34 cellular contexts compared by ENCODE assay signal in the genomic region with DNA sequence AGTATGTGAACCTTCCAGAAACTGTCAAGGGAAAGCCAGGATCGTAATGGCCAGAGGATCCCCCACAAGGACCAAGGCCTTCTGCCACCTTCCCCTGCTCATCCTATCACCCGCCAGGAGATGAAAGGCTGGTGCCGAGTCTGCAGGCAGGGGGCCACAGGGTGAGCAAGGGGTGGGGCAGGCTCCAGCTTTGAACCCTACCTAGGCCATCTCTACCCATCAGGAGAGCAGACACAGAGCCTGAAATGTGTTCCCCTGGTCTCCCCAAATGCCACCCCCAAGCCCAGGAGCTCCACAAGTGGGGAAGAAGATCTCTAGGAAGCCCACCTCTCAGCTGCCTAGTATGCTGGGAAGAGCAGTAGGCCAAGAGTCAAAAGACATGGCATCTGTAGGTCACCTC.
DNase-seq lines count a peak whose midpoint lies in the region; ATAC-seq, FAIRE-seq and TF ChIP-seq lines count a peak whose summit lies in the region.
"Had no signal": no experiment of that assay in that cellular context is flagged by ENCODE, and none has a peak within 500 bp of the region (broad histone marks: within the 10 kb centered on the region; RNA-seq: fewer than 3 reads in every experiment).

No MANE protein-coding gene starts in this region.

- H3K4me1 ChIP-seq in H1 (replicated peaks in 1 of 4; ENCODE audit: control insufficient read depth in 3 of 4, insufficient read depth in 4 of 4, low read length in 3 of 4): peaks cover 0 to 3% (median 0%) of the 10 kb centered on the region in 4 experiments; a peak in 1 of 7 replicates
- no peaks in the 10 kb centered on the region for H3K4me1 ChIP-seq in kidney (ENCODE audit: control insufficient read depth in 1 of 2, insufficient read depth in 1 of 2, low read depth in 1 of 2, low read length in 2 of 2)
- H3K4me1 ChIP-seq in GM23248 (ENCODE audit: insufficient read depth): no peaks in the 10 kb centered on the region
- H3K4me1 ChIP-seq: A549; BE2C; BLaER1; BLaER1 treated with 17β-estradiol and CSF1 and Interleukin-3, amounts not matched to agents 10 nM and 100 nM; Caco-2 had no signal

- no peak overlapping the region for H3K14ac ChIP-seq in H1 (ENCODE audit: insufficient read length)

- no peak for TF ChIP-seq EP300 in H1 (IDR thresholded peaks at IDR 0.05; ENCODE audit: borderline replicate concordance in 1 of 2, low read depth in 2 of 2, low read length in 2 of 2)

- no peaks in the 10 kb centered on the region for H3K9me2 ChIP-seq in GM23248 (ENCODE audit: insufficient read depth)

- no peak overlapping the region for H2BK120ac ChIP-seq in H1 (replicated peaks; ENCODE audit: low read depth, low read length)

- H3K9me3 Mint-ChIP-seq in CD14-positive monocyte: peaks cover 0 to 4% (median 0%) of the 10 kb centered on the region in 7 donors
- no peaks in the 10 kb centered on the region for H3K9me3 Mint-ChIP-seq in activated CD4-positive, alpha-beta T cell treated with anti-CD3 and anti-CD28 coated beads for 36 hours (ENCODE audit: low read depth)
- H3K9me3 Mint-ChIP-seq: CD4-positive, alpha-beta memory T cell; CD4-positive, alpha-beta T cell; CD8-positive, alpha-beta T cell had no signal

- 0 out of 2 replicates have a peak overlapping the region, but pooled peaks have one; percentile 40 for H2BK15ac ChIP-seq in H1 (ENCODE audit: low read length)

- 80% methylated on average over 3 of the region's 3 CpGs; no CpG with 5 or more reads in 1 of the 2 experiments for WGBS in H1 (ENCODE audit: extremely low coverage in 1 of 2, insufficient coverage in 1 of 2, insufficient read length in 1 of 2, insufficient replicate concordance in 2 of 2, low coverage in 1 of 2, low lambda C conversion rate in 2 of 2, missing lambda C conversion rate in 1 of 2), 2 experiments
- WGBS in GM23248 (ENCODE audit: low coverage in 1 of 2, low lambda C conversion rate in 2 of 2, missing lambda C conversion rate in 2 of 2), 2 experiments: 9 to 20% methylated on average over 3 of the region's 3 CpGs

- H2AK5ac ChIP-seq in H1 (ENCODE audit: low read depth, low read length): no peak overlapping the region

- DNase-seq in H1 (ENCODE audit: low read depth in 1 of 2, low spot score in 2 of 2) (no peak), kidney (peak; percentile 48), mesenteric fat pad (ENCODE audit: low spot score) (peak; percentile 60), CD14-positive monocyte (ENCODE audit: low spot score) (no peak), GM23248 (no peak)
- DNase-seq in activated CD4-positive, alpha-beta T cell treated with anti-CD3 and anti-CD28 coated beads for 36 hours: no peak
- DNase-seq: 8988T; ACHN; AML-193; BE2C; C1 segment of cervical spinal cord; Caco-2; Calu3; CD4-positive, alpha-beta memory T cell; CD4-positive, alpha-beta T cell; CD4-positive, CD25-positive, alpha-beta regulatory T cell; CD8-positive, alpha-beta memory T cell; CD8-positive, alpha-beta T cell; COR-L47; DMS 273 treated with DMSO at 0.1 percent for 48 hours; DMS153; DMS53; DMS79; DMS79 treated with DMSO at 0.1 percent for 48 hours; DND-41; EL had no signal

- POLR2A ChIA-PET in H1 (lab: Charles Lee; ENCODE audit: partially characterized antibody): interaction anchor here (0.7 to 1.4 kb wide), 3 partner anchors 8 to 19 kb away, joined by 3 read pairs; no protein-coding TSS in a partner anchor
- POLR2A ChIA-PET in activated CD4-positive, alpha-beta T cell treated with anti-CD3 and anti-CD28 coated beads for 36 hours (lab: Charles Lee): interaction anchor here (0.6 kb wide), 1 partner anchor 25 kb away, joined by 4 read pairs; no protein-coding TSS in a partner anchor

- H4K8ac ChIP-seq in H1 (ENCODE audit: extremely low read depth, insufficient read depth, low read length): no peak overlapping the region

- no peak overlapping the region for H3K4me2 ChIP-seq in H1 (ENCODE audit: insufficient read depth in 1 of 2, low read depth in 2 of 2, low read length in 2 of 2)
- H3K4me2 ChIP-seq in GM23248 (ENCODE audit: unreplicated experiment): no peak overlapping the region
- H3K4me2 ChIP-seq: A549; BLaER1; BLaER1 treated with 17β-estradiol and CSF1 and Interleukin-3, amounts not matched to agents 10 nM and 100 nM had no signal

- H3K9me3 ChIP-seq in H1 (ENCODE audit: insufficient read depth in 2 of 2, low read depth in 1 of 2, low read length in 1 of 2): peaks cover 0 to 3% of the 10 kb centered on the region in 2 experiments; a peak in 1 of 4 replicates
- H3K9me3 ChIP-seq in kidney (ENCODE audit: control insufficient read depth in 1 of 2, low read length in 2 of 2): no peaks in the 10 kb centered on the region
- H3K9me3 ChIP-seq in GM23248 (ENCODE audit: low read depth): no peaks in the 10 kb centered on the region
- H3K9me3 ChIP-seq: A549, BE2C, BLaER1, Caco-2 had no signal

- no peak for ATAC-seq in activated CD4-positive, alpha-beta T cell treated with anti-CD3 and anti-CD28 coated beads for 36 hours
- ATAC-seq: A549; CD8-positive, alpha-beta T cell had no signal

- no peaks in the 10 kb centered on the region for H3K23me2 ChIP-seq in H1 (ENCODE audit: low read depth, low read length)

- H3K4me3 ChIP-seq in H1 (ENCODE audit: extremely low read depth in 1 of 4, insufficient read depth in 2 of 4, low read depth in 3 of 4, low read length in 4 of 4) (no peak overlapping the region), kidney (ENCODE audit: low read length in 2 of 2) (no peak overlapping the region), GM23248 (no peak overlapping the region)
- H3K4me3 ChIP-seq: A549; BLaER1; BLaER1 treated with 17β-estradiol and CSF1 and Interleukin-3, amounts not matched to agents 10 nM and 100 nM had no signal

- H3K36me3 ChIP-seq in H1 (ENCODE audit: control insufficient read depth in 2 of 4, insufficient read depth in 4 of 4, low read length in 3 of 4): no peaks in the 10 kb centered on the region
- H3K36me3 ChIP-seq in kidney (ENCODE audit: control insufficient read depth in 1 of 2, insufficient read depth in 2 of 2, low read length in 2 of 2): no peaks in the 10 kb centered on the region
- no peaks in the 10 kb centered on the region for H3K36me3 ChIP-seq in GM23248 (ENCODE audit: low read depth)
- H3K36me3 ChIP-seq: BE2C; BLaER1; BLaER1 treated with 17β-estradiol and CSF1 and Interleukin-3, amounts not matched to agents 10 nM and 100 nM had no signal

- no peak overlapping the region for H2BK12ac ChIP-seq in H1 (ENCODE audit: low read depth, low read length)

- peaks cover 3 to 9% (median 4%) of the 10 kb centered on the region in 3 donors for H3K27me3 Mint-ChIP-seq in CD14-positive monocyte (ENCODE audit: low read depth in 3 of 3)
- peaks cover 10% of the 10 kb centered on the region for H3K27me3 Mint-ChIP-seq in activated CD4-positive, alpha-beta T cell treated with anti-CD3 and anti-CD28 coated beads for 36 hours

- H3K27ac Mint-ChIP-seq in CD14-positive monocyte: no peak overlapping the region
- H3K27ac Mint-ChIP-seq in activated CD4-positive, alpha-beta T cell treated with anti-CD3 and anti-CD28 coated beads for 36 hours: no peak overlapping the region
- H3K27ac Mint-ChIP-seq: B cell; CD4-positive, alpha-beta memory T cell; CD4-positive, alpha-beta T cell; CD4-positive, CD25-positive, alpha-beta regulatory T cell; CD8-positive, alpha-beta T cell had no signal

- H3K27ac ChIP-seq in H1 (ENCODE audit: low read depth, low read length): no peak overlapping the region
- H3K27ac ChIP-seq in kidney (ENCODE audit: low read depth in 2 of 2, low read length in 2 of 2): no peak overlapping the region
- H3K27ac ChIP-seq in GM23248: no peak overlapping the region
- H3K27ac ChIP-seq: 22Rv1; A549; BLaER1; BLaER1 treated with 17β-estradiol and CSF1 and Interleukin-3, amounts not matched to agents 10 nM and 100 nM; C4-2B had no signal

- FAIRE-seq in H1 (lab: Jason Lieb, UNC) (no peak), kidney (lab: Jason Lieb, UNC) (no peak)
- FAIRE-seq: A204.1, D721Med had no signal

- no peak overlapping the region for H4K91ac ChIP-seq in H1 (replicated peaks; ENCODE audit: insufficient read length, low read length)

- no peak overlapping the region for H2BK20ac ChIP-seq in H1 (ENCODE audit: low read length)

- intact Hi-C loops in kidney (cut with DNase I) (no loop called here), CD14-positive monocyte (cut with micrococcal nuclease) (no loop called here)
- intact Hi-C loops in activated CD4-positive, alpha-beta T cell treated with anti-CD3 and anti-CD28 coated beads for 36 hours (cut with DNase I, micrococcal nuclease): no loop called here

- H2AFZ ChIP-seq in H1 (ENCODE audit: low read length) (no peak overlapping the region), GM23248 (no peak overlapping the region)

- peaks cover 0 to 1% of the 10 kb centered on the region in 2 experiments for H4K20me1 ChIP-seq in H1 (replicated peaks in 1 of 2; ENCODE audit: control insufficient read depth in 1 of 2, insufficient read depth in 2 of 2, low read length in 2 of 2)
- H4K20me1 ChIP-seq in GM23248 (ENCODE audit: insufficient read depth): no peaks in the 10 kb centered on the region
- H4K20me1 ChIP-seq: BLaER1; BLaER1 treated with 17β-estradiol and CSF1 and Interleukin-3, amounts not matched to agents 10 nM and 100 nM had no signal

- in situ Hi-C loops in GM23248 (cut with MboI): no loop called here

- H3K79me1 ChIP-seq in H1 (ENCODE audit: low read depth, low read length): no peaks in the 10 kb centered on the region

- H3K9ac ChIP-seq in H1 (replicated peaks in 1 of 4; ENCODE audit: extremely low read depth in 1 of 4, low read depth in 3 of 4, low read length in 3 of 4) (no peak overlapping the region), kidney (ENCODE audit: low read length in 2 of 2) (no peak overlapping the region), GM23248 (no peak overlapping the region)
- H3K9ac ChIP-seq: BLaER1; BLaER1 treated with 17β-estradiol and CSF1 and Interleukin-3, amounts not matched to agents 10 nM and 100 nM had no signal

- no peak for TF ChIP-seq POLR2A in H1 (IDR thresholded peaks at IDR 0.05; ENCODE audit: control extremely low read depth in 1 of 2, low read depth in 2 of 2, low read length in 2 of 2)

- no peak overlapping the region for H4K5ac ChIP-seq in H1 (ENCODE audit: insufficient read length, low read depth, low read length)

- no peaks in the 10 kb centered on the region for H3F3A ChIP-seq in GM23248 (ENCODE audit: insufficient read depth)

- H3K4me3 Mint-ChIP-seq in CD14-positive monocyte: no peak overlapping the region
- no peak overlapping the region for H3K4me3 Mint-ChIP-seq in activated CD4-positive, alpha-beta T cell treated with anti-CD3 and anti-CD28 coated beads for 36 hours
- H3K4me3 Mint-ChIP-seq: B cell; CD4-positive, alpha-beta memory T cell; CD4-positive, alpha-beta T cell; CD4-positive, CD25-positive, alpha-beta regulatory T cell; CD8-positive, alpha-beta memory T cell; CD8-positive, alpha-beta T cell had no signal

- CTCF ChIA-PET in H1 (lab: Charles Lee; ENCODE audit: partially characterized antibody): interaction anchor here (0.6 kb wide), 2 partner anchors 35 to 59 kb away, joined by 3 to 4 read pairs; no protein-coding TSS in a partner anchor
- CTCF ChIA-PET in activated CD4-positive, alpha-beta T cell treated with anti-CD3 and anti-CD28 coated beads for 36 hours (lab: Charles Lee): interaction anchor here (1.0 kb wide), 1 partner anchor 10 kb away, joined by 3 read pairs; no protein-coding TSS in a partner anchor

- no peaks in the 10 kb centered on the region for H3K27me3 ChIP-seq in H1 (replicated peaks in 1 of 4; ENCODE audit: control insufficient read depth in 3 of 4, extremely low read depth in 1 of 4, insufficient read depth in 3 of 4, low read length in 3 of 4)
- no peaks in the 10 kb centered on the region for H3K27me3 ChIP-seq in GM23248 (replicated peaks; ENCODE audit: insufficient read depth)
- H3K27me3 ChIP-seq: BE2C; BLaER1; BLaER1 treated with 17β-estradiol and CSF1 and Interleukin-3, amounts not matched to agents 10 nM and 100 nM had no signal

- H3K4me1 Mint-ChIP-seq in CD14-positive monocyte: no peaks in the 10 kb centered on the region
- no peaks in the 10 kb centered on the region for H3K4me1 Mint-ChIP-seq in activated CD4-positive, alpha-beta T cell treated with anti-CD3 and anti-CD28 coated beads for 36 hours
- H3K4me1 Mint-ChIP-seq: B cell; CD4-positive, alpha-beta memory T cell; CD4-positive, CD25-positive, alpha-beta regulatory T cell; CD8-positive, alpha-beta memory T cell had no signal

- H3K23ac ChIP-seq in H1 (ENCODE audit: insufficient read length): no peak overlapping the region

- no peak overlapping the region for H3K56ac ChIP-seq in H1 (replicated peaks; ENCODE audit: insufficient read length, low read depth, low read length)

- TF ChIP-seq RAD21 in H1 (IDR thresholded peaks at IDR 0.05 in 1 of 2, conservative IDR thresholded peaks at IDR 0.05 in 1 of 2; ENCODE audit: low read depth in 2 of 2, low read length in 2 of 2): no peak

- H3K79me2 ChIP-seq in H1 (ENCODE audit: control insufficient read depth in 1 of 2, insufficient read depth in 2 of 2, low read length in 2 of 2) (no peaks in the 10 kb centered on the region), GM23248 (ENCODE audit: insufficient read depth) (no peaks in the 10 kb centered on the region)

- TF ChIP-seq CTCF in H1 (IDR thresholded peaks at IDR 0.05; ENCODE audit: control extremely low read depth in 1 of 3, insufficient read depth in 1 of 3, low read depth in 1 of 3, low read length in 3 of 3) (no peak), kidney (IDR thresholded peaks at IDR 0.05; ENCODE audit: borderline replicate concordance, extremely low read depth, insufficient read depth) (no peak), CD14-positive monocyte (IDR thresholded peaks at IDR 0.05) (no peak)

- no peak overlapping the region for H3K18ac ChIP-seq in H1 (ENCODE audit: extremely low read depth, low read length)

- H2BK5ac ChIP-seq in H1 (ENCODE audit: low read depth, low read length): no peak overlapping the region

- no peaks in the 10 kb centered on the region for H3K36me3 Mint-ChIP-seq in CD14-positive monocyte
- H3K36me3 Mint-ChIP-seq in activated CD4-positive, alpha-beta T cell treated with anti-CD3 and anti-CD28 coated beads for 36 hours (ENCODE audit: low read depth): no peaks in the 10 kb centered on the region
- H3K36me3 Mint-ChIP-seq: CD4-positive, alpha-beta memory T cell; CD4-positive, CD25-positive, alpha-beta regulatory T cell; CD8-positive, alpha-beta T cell had no signal

- H3K4ac ChIP-seq in H1 (replicated peaks; ENCODE audit: insufficient read length, low read depth, low read length): no peak overlapping the region

Comparison
In these comparisons a context has a peak if more than half of its experiments do, and no peak if none do; other contexts are left out.
1. DNase-seq: peak in kidney (single experiment) and mesenteric fat pad (single experiment); none in H1 (0 of 2), CD14-positive monocyte (single experiment), GM23248 (single experiment) and activated CD4-positive, alpha-beta T cell treated with anti-CD3 and anti-CD28 coated beads for 36 hours (single experiment).